Comparison of ENCODE assay signal across 1 cellular context in genomic region chr12:39612250-39612649, GRCh38.
TF ChIP-seq lines count a peak whose summit lies in the region.

No MANE protein-coding gene starts in this region.

TF ChIP-seq in GM12878, 131 proteins besides CTCF, POLR2A, EP300 and RAD21:
- TF ChIP-seq PML (IDR thresholded peaks at IDR 0.05; ENCODE audit: low read length) (no peak), E4F1 (IDR thresholded peaks at IDR 0.05; ENCODE audit: borderline replicate concordance, partially characterized antibody) (no peak), CBX5 (IDR thresholded peaks at IDR 0.05; ENCODE audit: low read depth) (no peak), EZH2 (IDR thresholded peaks at IDR 0.05; ENCODE audit: borderline replicate concordance, control insufficient read depth, low read depth, low read length) (no peak), IRF5 (IDR thresholded peaks at IDR 0.05; ENCODE audit: borderline replicate concordance) (no peak), MYC (IDR thresholded peaks at IDR 0.05; ENCODE audit: insufficient read depth, insufficient read length, insufficient replicate concordance, low read length, severe bottlenecking) (no peak), NBN (IDR thresholded peaks at IDR 0.05) (no peak), SUZ12 (IDR thresholded peaks at IDR 0.05; ENCODE audit: unreplicated experiment) (no peak), ZZZ3 (IDR thresholded peaks at IDR 0.05; ENCODE audit: control insufficient read depth, insufficient read length, low read depth) (no peak), NFXL1 (IDR thresholded peaks at IDR 0.05; ENCODE audit: borderline replicate concordance) (no peak), SMAD5 (IDR thresholded peaks at IDR 0.05; ENCODE audit: low read depth) (no peak), HSF1 (IDR thresholded peaks at IDR 0.05; ENCODE audit: low read depth, low read length) (no peak), RFX5 (IDR thresholded peaks at IDR 0.05; ENCODE audit: low read depth, low read length) (no peak), GATAD2B (conservative IDR thresholded peaks at IDR 0.05; ENCODE audit: low read depth) (no peak)
